Comparison of ENCODE assay signal across 22 cellular contexts in genomic region chr3:11551019-11551418, GRCh38.
DNase-seq lines count a peak whose midpoint lies in the region; ATAC-seq, FAIRE-seq and TF ChIP-seq lines count a peak whose summit lies in the region.
"Had no signal": no experiment of that assay in that cellular context is flagged by ENCODE, and none has a peak within 500 bp of the region (broad histone marks: within the 10 kb centered on the region; RNA-seq: fewer than 3 reads in every experiment).

No MANE protein-coding gene starts in this region.

- ATAC-seq in naive B cell (ENCODE audit: low read depth in 2 of 2) (no peak), left lobe of liver (no peak)
- ATAC-seq: naive thymus-derived CD8-positive, alpha-beta T cell had no signal

- no peak overlapping the region for H3K9ac ChIP-seq in astrocyte (ENCODE audit: low read length)
- H3K9ac ChIP-seq in subcutaneous abdominal adipose tissue (ENCODE audit: low read length in 5 of 5) = no peak overlapping the region

- H3K4me3 ChIP-seq in astrocyte (ENCODE audit: insufficient read depth, low read depth, low read length) (no peak overlapping the region), subcutaneous abdominal adipose tissue (ENCODE audit: low read depth in 1 of 5, low read length in 5 of 5) (peak overlapping the region in 2 of 5 donors; percentile 34 to 41)
- H3K4me3 ChIP-seq: esophagus muscularis mucosa, prostate gland, tibial nerve had no signal

- H3K36me3 ChIP-seq in astrocyte (ENCODE audit: insufficient read depth, low read length) (peaks cover 7% of the 10 kb centered on the region), subcutaneous abdominal adipose tissue (ENCODE audit: control insufficient read depth in 5 of 5, insufficient read depth in 5 of 5, low read length in 5 of 5) (peaks cover 0 to 25% (median 20%) of the 10 kb centered on the region in 5 donors)
- H3K36me3 ChIP-seq: prostate gland had no signal

- H4K20me1 ChIP-seq in astrocyte (ENCODE audit: insufficient read depth, low read length) = peaks cover 7% of the 10 kb centered on the region

- H3K4me3 Mint-ChIP-seq in HFFc6 = peak overlapping the region; percentile 72
- no peak overlapping the region for H3K4me3 Mint-ChIP-seq in astrocyte (ENCODE audit: unreplicated experiment)
- H3K4me3 Mint-ChIP-seq in naive B cell = peak overlapping the region in 1 of 8 donors; percentile 59
- H3K4me3 Mint-ChIP-seq: activated naive CD8-positive, alpha-beta T cell treated with anti-CD3 and anti-CD28 coated beads, Interleukin-2, amount 10 ng/mL, durations not matched to agents 7 days and 5 days; naive thymus-derived CD8-positive, alpha-beta T cell had no signal

- peaks cover 54% of the 10 kb centered on the region for H3K36me3 Mint-ChIP-seq in HFFc6 (ENCODE audit: low read depth)
- H3K36me3 Mint-ChIP-seq in astrocyte (ENCODE audit: low read depth, unreplicated experiment) = peaks cover 15% of the 10 kb centered on the region
- peaks cover 0 to 7% of the 10 kb centered on the region in 2 donors for H3K36me3 Mint-ChIP-seq in naive B cell

- H3K27ac ChIP-seq in astrocyte (ENCODE audit: low read depth, low read length) (no peak overlapping the region), subcutaneous abdominal adipose tissue (ENCODE audit: low read depth, low read length) (peak overlapping the region; percentile 28)
- H3K27ac ChIP-seq: esophagus muscularis mucosa, prostate gland had no signal

- H3K9me3 Mint-ChIP-seq in HFFc6 (no peaks in the 10 kb centered on the region; the same call in 1 of the 2 replicates), astrocyte (ENCODE audit: unreplicated experiment) (no peaks in the 10 kb centered on the region), naive B cell (peaks cover 0 to 4% (median 0%) of the 10 kb centered on the region in 7 donors)
- H3K9me3 Mint-ChIP-seq: activated naive CD8-positive, alpha-beta T cell treated with anti-CD3 and anti-CD28 coated beads, Interleukin-2, amount 10 ng/mL, durations not matched to agents 7 days and 5 days had no signal

- H3K4me1 Mint-ChIP-seq in HFFc6 (ENCODE audit: low read depth) (peaks cover 44% of the 10 kb centered on the region), astrocyte (ENCODE audit: low read depth, unreplicated experiment) (peaks cover 19% of the 10 kb centered on the region), naive B cell (peaks cover 21 to 29% (median 22%) of the 10 kb centered on the region in 3 donors)
- H3K4me1 Mint-ChIP-seq: activated naive CD8-positive, alpha-beta T cell treated with anti-CD3 and anti-CD28 coated beads, Interleukin-2, amount 10 ng/mL, durations not matched to agents 7 days and 5 days had no signal

- TF ChIP-seq CTCF in HFFc6 (IDR thresholded peaks at IDR 0.05) = no peak
- TF ChIP-seq CTCF in astrocyte (IDR thresholded peaks at IDR 0.05; ENCODE audit: insufficient read depth, low read depth, low read length) = no peak

- no peaks in the 10 kb centered on the region for H3K27me3 ChIP-seq in astrocyte (ENCODE audit: insufficient read depth, low read length)
- H3K27me3 ChIP-seq in subcutaneous abdominal adipose tissue (ENCODE audit: control insufficient read depth in 5 of 5, insufficient read depth in 4 of 5, low read length in 5 of 5) = no peaks in the 10 kb centered on the region
- H3K27me3 ChIP-seq: BE2C, esophagus muscularis mucosa, tibial nerve had no signal

- H3K4me2 ChIP-seq in astrocyte (ENCODE audit: low read length) = no peak overlapping the region

- peaks cover 2% of the 10 kb centered on the region for H3K9me3 ChIP-seq in astrocyte (ENCODE audit: insufficient read depth, low read depth, low read length)
- H3K9me3 ChIP-seq in subcutaneous abdominal adipose tissue (ENCODE audit: control insufficient read depth in 5 of 5, low read length in 5 of 5) = peaks cover 0 to 4% (median 0%) of the 10 kb centered on the region in 5 donors
- H3K9me3 ChIP-seq: BE2C, esophagus muscularis mucosa, prostate gland, tibial nerve had no signal

- DNase-seq in HFFc6 (no peak), astrocyte (ENCODE audit: low read depth) (no peak), naive B cell (no peak), SKM-1 treated with dmso at 0.1 percent for 144 hours (lab: John Stamatoyannopoulos, UW; ENCODE audit: unreplicated experiment) (no peak), left lobe of liver (ENCODE audit: low spot score) (no peak), glomerular visceral epithelial cell (ENCODE audit: extremely low spot score) (no peak)
- DNase-seq: activated CD8-positive, alpha-beta memory T cell treated with anti-CD3 and anti-CD28 coated beads for 24 hours; activated naive CD8-positive, alpha-beta T cell treated with anti-CD3 and anti-CD28 coated beads, Interleukin-2, amount 10 ng/mL, durations not matched to agents 7 days and 5 days; BE2C; Calu3; caudate nucleus; EL; head of caudate nucleus; naive thymus-derived CD8-positive, alpha-beta T cell; NCI-H1105; NCI-H2081 treated with DMSO at 0.1 percent for 48 hours; NK-92 treated with Interleukin-12 subunit alpha and Interleukin-12 subunit beta, amount 100 ng/mL, for 24 hours had no signal

- H3K27me3 Mint-ChIP-seq in HFFc6 (ENCODE audit: insufficient read depth) (peaks cover 6% of the 10 kb centered on the region), astrocyte (ENCODE audit: low read depth, unreplicated experiment) (no peaks in the 10 kb centered on the region), naive B cell (no peaks in the 10 kb centered on the region)
- H3K27me3 Mint-ChIP-seq: activated naive CD8-positive, alpha-beta T cell treated with anti-CD3 and anti-CD28 coated beads, Interleukin-2, amount 10 ng/mL, durations not matched to agents 7 days and 5 days; naive thymus-derived CD8-positive, alpha-beta T cell had no signal

- peak overlapping the region; percentile 85 for H3K27ac Mint-ChIP-seq in HFFc6
- H3K27ac Mint-ChIP-seq in astrocyte (ENCODE audit: unreplicated experiment) = peak overlapping the region; percentile 2
- H3K27ac Mint-ChIP-seq in naive B cell = peak overlapping the region in 4 of 6 donors; percentile 22 to 34 (median 26)
- H3K27ac Mint-ChIP-seq: activated naive CD8-positive, alpha-beta T cell treated with anti-CD3 and anti-CD28 coated beads, Interleukin-2, amount 10 ng/mL, durations not matched to agents 7 days and 5 days had no signal

- peaks cover 31% of the 10 kb centered on the region for H3K79me2 ChIP-seq in astrocyte (ENCODE audit: insufficient read depth, low read length)

- FAIRE-seq in astrocyte (lab: Jason Lieb, UNC) = no peak
- FAIRE-seq: RCC 7860 had no signal

- no peak overlapping the region for H2AFZ ChIP-seq in astrocyte (ENCODE audit: low read depth, low read length)

- H3K4me1 ChIP-seq in astrocyte (ENCODE audit: insufficient read depth, low read length) (peaks cover 24% of the 10 kb centered on the region), subcutaneous abdominal adipose tissue (ENCODE audit: control insufficient read depth in 5 of 5, insufficient read depth in 5 of 5, low read length in 5 of 5) (peaks cover 0 to 30% (median 19%) of the 10 kb centered on the region in 5 donors)
- H3K4me1 ChIP-seq: BE2C had no signal

Comparison
In these comparisons a context has a peak if more than half of its experiments do, and no peak if none do; other contexts are left out.
1. H3K27ac Mint-ChIP-seq: peak in every context shown above with its lines; median percentile 85 in HFFc6; 26 in naive B cell; 2 in astrocyte.